ENCODE assay signal across 22 cellular contexts in the genomic region with DNA sequence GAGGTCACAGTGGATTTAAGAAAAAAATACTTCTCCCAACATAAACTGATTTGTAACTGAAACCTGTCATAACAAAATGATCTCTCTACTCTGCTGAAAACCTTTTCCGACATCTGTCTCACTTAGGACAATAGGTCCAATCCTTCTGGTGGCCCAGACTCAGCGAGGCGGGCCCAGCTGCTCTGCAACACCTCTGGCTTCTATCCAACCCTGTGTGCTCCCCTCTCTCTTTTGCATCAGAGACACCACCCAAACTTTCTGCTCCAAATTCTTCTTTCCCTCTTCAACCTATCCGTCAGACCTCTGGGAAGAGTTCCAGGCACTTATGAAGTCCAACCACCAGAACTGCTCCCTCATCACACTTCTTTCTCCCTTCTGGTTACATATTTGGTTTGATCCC. TPM values are rescaled to one million over a fixed set of nuclear protein-coding genes. Genes with fewer than 3 reads are reported as not detected.
"Had no signal": no experiment of that assay in that cellular context is flagged by ENCODE, and none has a peak within 500 bp of the region (broad histone marks: within the 10 kb centered on the region; RNA-seq: fewer than 3 reads in every experiment).

No MANE protein-coding gene starts in this region.

- H3K27ac Mint-ChIP-seq: effector memory CD8-positive, alpha-beta T cell; memory B cell; T-cell had no signal

- H3K27ac ChIP-seq: colonic mucosa, dorsolateral prefrontal cortex, SJCRH30, thoracic aorta, upper lobe of right lung had no signal

- H3K9me3 Mint-ChIP-seq: brain; effector memory CD8-positive, alpha-beta T cell; memory B cell; stimulated activated naive B cell treated with anti-CD40 and anti-IgM and Interleukin-4, amounts not matched to agents 10 μg/mL and 1 μg/mL and 100 μg/mL, for 72 hours; T-cell had no signal

- H3K4me3 ChIP-seq: colonic mucosa, dorsolateral prefrontal cortex, SJCRH30, smooth muscle cell, thoracic aorta, upper lobe of right lung had no signal

- ATAC-seq: effector memory CD8-positive, alpha-beta T cell; esophagus mucosa; sciatic nerve; stimulated activated naive B cell treated with anti-CD40 and anti-IgM and Interleukin-4, amounts not matched to agents 10 μg/mL and 1 μg/mL and 100 μg/mL, for 72 hours; T-cell; upper lobe of right lung had no signal

- H3K27me3 Mint-ChIP-seq: effector memory CD8-positive, alpha-beta T cell; memory B cell; stimulated activated naive B cell treated with anti-CD40 and anti-IgM and Interleukin-4, amounts not matched to agents 10 μg/mL and 1 μg/mL and 100 μg/mL, for 72 hours; T-cell had no signal

- DNase-seq: activated CD4-positive, alpha-beta T cell treated with anti-CD3 and anti-CD28 coated beads for 1 hour; activated CD4-positive, alpha-beta T cell treated with anti-CD3 and anti-CD28 coated beads, Interleukin-2, amount 50 U/mL, for 4 hours; activated gamma-delta T cell treated with Interleukin-2 at 50 U/mL for 16 hours; colonic mucosa; dorsolateral prefrontal cortex; effector memory CD8-positive, alpha-beta T cell; foreskin melanocyte; hippocampal formation; occipital lobe; SJCRH30; stimulated activated CD4-positive, alpha-beta T cell treated with anti-CD3 and anti-CD28 coated beads, Interleukin-15, amount 100 ng/mL, for 24 hours; stimulated activated naive B cell treated with anti-CD40 and anti-IgM and Interleukin-4, amounts not matched to agents 10 μg/mL and 1 μg/mL and 100 μg/mL, for 72 hours; T-cell; upper lobe of right lung had no signal

- H3K4me3 Mint-ChIP-seq: brain; effector memory CD8-positive, alpha-beta T cell; memory B cell; stimulated activated naive B cell treated with anti-CD40 and anti-IgM and Interleukin-4, amounts not matched to agents 10 μg/mL and 1 μg/mL and 100 μg/mL, for 72 hours; T-cell had no signal

- H3K4me1 ChIP-seq: colonic mucosa, upper lobe of right lung had no signal

- H3K27me3 ChIP-seq: colonic mucosa, dorsolateral prefrontal cortex, SJCRH30, upper lobe of right lung had no signal

- H3K9me3 ChIP-seq: colonic mucosa, SJCRH30, thoracic aorta, upper lobe of right lung had no signal

RNA-seq across cellular contexts. Expression of gene TINCR, which starts 45.1 kb away (rescaled TPM):
- total RNA-seq: endothelial cell of umbilical vein, myocyte, SJCRH30 had no signal
